Comparison of ENCODE assay signal across 7 cellular contexts in genomic region chr14:84523746-84524145, GRCh38.
"Had no signal": no experiment of that assay in that cellular context is flagged by ENCODE, and none has a peak within 500 bp of the region (broad histone marks: within the 10 kb centered on the region; RNA-seq: fewer than 3 reads in every experiment).

No MANE protein-coding gene starts in this region.

- FAIRE-seq: G401.6, GM12891, GM12892, GM18507, GM19239 had no signal

- DNase-seq: GDM1, GF-D8 had no signal
